Comparison of ENCODE assay signal across 13 cellular contexts in the genomic region with DNA sequence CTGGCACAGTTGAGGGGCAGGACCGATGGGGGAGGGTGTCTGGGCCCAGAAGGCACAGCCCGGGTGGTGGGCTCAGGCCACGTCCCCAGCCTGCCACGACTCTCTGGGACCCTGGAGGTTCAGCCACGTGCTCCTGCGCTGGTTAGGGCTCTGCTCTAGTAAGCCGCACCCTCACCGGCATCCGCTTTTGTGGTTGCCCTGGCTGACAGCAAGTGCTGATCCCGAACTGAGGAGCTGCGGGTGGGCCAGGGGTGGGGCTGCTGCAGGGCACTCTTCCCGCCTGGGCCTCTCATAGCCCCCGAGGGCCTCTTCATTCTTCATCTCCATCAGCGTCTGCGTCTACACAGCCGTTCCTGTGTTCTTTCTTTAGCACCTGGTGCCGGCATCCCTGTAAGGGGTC.
DNase-seq lines count a peak whose midpoint lies in the region; ATAC-seq, FAIRE-seq and TF ChIP-seq lines count a peak whose summit lies in the region.
"Had no signal": no experiment of that assay in that cellular context is flagged by ENCODE, and none has a peak within 500 bp of the region (broad histone marks: within the 10 kb centered on the region; RNA-seq: fewer than 3 reads in every experiment).

No MANE protein-coding gene starts in this region.

- no peaks in the 10 kb centered on the region for H3K27me3 Mint-ChIP-seq in central memory CD8-positive, alpha-beta T cell
- H3K27me3 Mint-ChIP-seq: IgD-negative memory B cell; natural killer cell treated with Interleukin-12 subunit alpha and Interleukin-12 subunit beta and Interleukin-15 and Interleukin-18, amount 100 ng/mL, for 72 hours had no signal

- peaks cover 47% of the 10 kb centered on the region for H3K4me1 Mint-ChIP-seq in central memory CD8-positive, alpha-beta T cell
- H3K4me1 Mint-ChIP-seq in stimulated activated effector memory CD8-positive, alpha-beta T cell treated with anti-CD3 and anti-CD28 coated beads, Interleukin-12 subunit alpha, Interleukin-12 subunit beta, amount 100 ng/mL, for 72 hours, result peaks cover 57% of the 10 kb centered on the region

- no peak for FAIRE-seq in H54 (lab: Jason Lieb, UNC)
- FAIRE-seq: astrocyte had no signal

- ATAC-seq in central memory CD8-positive, alpha-beta T cell (replicated peaks; ENCODE audit: extremely low read depth, poor library complexity, severe bottlenecking), result peak; percentile 25
- ATAC-seq in stimulated activated effector memory CD8-positive, alpha-beta T cell treated with anti-CD3 and anti-CD28 coated beads, Interleukin-12 subunit alpha, Interleukin-12 subunit beta, amount 100 ng/mL, for 72 hours, result peak; percentile 53
- ATAC-seq in HG02623 (IDR thresholded peaks at IDR 0.05; ENCODE audit: unreplicated experiment), result no peak

- no peak for TF ChIP-seq POLR2A in H54 (IDR thresholded peaks at IDR 0.05; ENCODE audit: low read depth, low read length)

- H3K9me3 Mint-ChIP-seq in central memory CD8-positive, alpha-beta T cell, result no peaks in the 10 kb centered on the region
- no peaks in the 10 kb centered on the region for H3K9me3 Mint-ChIP-seq in stimulated activated effector memory CD8-positive, alpha-beta T cell treated with anti-CD3 and anti-CD28 coated beads, Interleukin-12 subunit alpha, Interleukin-12 subunit beta, amount 100 ng/mL, for 72 hours
- H3K9me3 Mint-ChIP-seq: IgD-negative memory B cell; natural killer cell treated with Interleukin-12 subunit alpha and Interleukin-12 subunit beta and Interleukin-15 and Interleukin-18, amount 100 ng/mL, for 72 hours had no signal

- peaks cover 30% of the 10 kb centered on the region for H3K36me3 Mint-ChIP-seq in central memory CD8-positive, alpha-beta T cell (ENCODE audit: insufficient read depth)
- H3K36me3 Mint-ChIP-seq in stimulated activated effector memory CD8-positive, alpha-beta T cell treated with anti-CD3 and anti-CD28 coated beads, Interleukin-12 subunit alpha, Interleukin-12 subunit beta, amount 100 ng/mL, for 72 hours, result peaks cover 11% of the 10 kb centered on the region
- H3K36me3 Mint-ChIP-seq: IgD-negative memory B cell; natural killer cell treated with Interleukin-12 subunit alpha and Interleukin-12 subunit beta and Interleukin-15 and Interleukin-18, amount 100 ng/mL, for 72 hours had no signal

- peak overlapping the region; percentile 58 for H3K4me3 Mint-ChIP-seq in central memory CD8-positive, alpha-beta T cell
- peak overlapping the region; percentile 38 for H3K4me3 Mint-ChIP-seq in stimulated activated effector memory CD8-positive, alpha-beta T cell treated with anti-CD3 and anti-CD28 coated beads, Interleukin-12 subunit alpha, Interleukin-12 subunit beta, amount 100 ng/mL, for 72 hours

- DNase-seq in activated effector memory CD4-positive, alpha-beta T cell treated with Interleukin-2 at 50 U/mL for 16 hours, result peak; percentile 22
- no peak for DNase-seq in activated effector memory CD4-positive, alpha-beta T cell treated with anti-CD3 and anti-CD28 coated beads, Interleukin-2, amount 50 U/mL, for 16 hours
- DNase-seq in activated CD4-positive, alpha-beta T cell treated with anti-CD3 and anti-CD28 coated beads, Interleukin-2, amount 50 U/mL, for 1 hour, result peak; percentile 43
- no peak for DNase-seq in central memory CD8-positive, alpha-beta T cell (ENCODE audit: low spot score in 2 of 2)
- DNase-seq in stimulated activated effector memory CD8-positive, alpha-beta T cell treated with anti-CD3 and anti-CD28 coated beads, Interleukin-12 subunit alpha, Interleukin-12 subunit beta, amount 100 ng/mL, for 72 hours (ENCODE audit: low spot score in 2 of 2), result no peak
- DNase-seq in nucleus accumbens (lab: John Stamatoyannopoulos, UW) (no peak), H54 (ENCODE audit: insufficient read length, low spot score) (no peak)
- DNase-seq: esophagus squamous epithelium, NCI-H2227 treated with DMSO at 0.1 percent for 48 hours had no signal

- peak overlapping the region; percentile 85 for H3K27ac Mint-ChIP-seq in central memory CD8-positive, alpha-beta T cell (ENCODE audit: low read depth)
- peak overlapping the region; percentile 84 for H3K27ac Mint-ChIP-seq in stimulated activated effector memory CD8-positive, alpha-beta T cell treated with anti-CD3 and anti-CD28 coated beads, Interleukin-12 subunit alpha, Interleukin-12 subunit beta, amount 100 ng/mL, for 72 hours

Comparison
In these comparisons a context has a peak if more than half of its experiments do, and no peak if none do; other contexts are left out.
1. DNase-seq: peak in activated effector memory CD4-positive, alpha-beta T cell treated with Interleukin-2 at 50 U/mL for 16 hours (single experiment) and activated CD4-positive, alpha-beta T cell treated with anti-CD3 and anti-CD28 coated beads, Interleukin-2, amount 50 U/mL, for 1 hour (single experiment); none in activated effector memory CD4-positive, alpha-beta T cell treated with anti-CD3 and anti-CD28 coated beads, Interleukin-2, amount 50 U/mL, for 16 hours (single experiment), central memory CD8-positive, alpha-beta T cell (0 of 2), stimulated activated effector memory CD8-positive, alpha-beta T cell treated with anti-CD3 and anti-CD28 coated beads, Interleukin-12 subunit alpha, Interleukin-12 subunit beta, amount 100 ng/mL, for 72 hours (0 of 2), nucleus accumbens (0 of 56) and H54 (single experiment).